In genomic region chr4:58665649-58666048, GRCh38 we compare ENCODE assay signal across 21 cellular contexts.
"Had no signal": no experiment of that assay in that cellular context is flagged by ENCODE, and none has a peak within 500 bp of the region (broad histone marks: within the 10 kb centered on the region; RNA-seq: fewer than 3 reads in every experiment).

No MANE protein-coding gene starts in this region.

- H3K4me3 ChIP-seq: adrenal gland, coronary artery, MG63 had no signal

- DNase-seq: activated CD4-positive, alpha-beta T cell treated with anti-CD3 and anti-CD28 coated beads for 4 hours; activated CD8-positive, alpha-beta memory T cell treated with anti-CD3 and anti-CD28 coated beads, Interleukin-2, amount 50 U/mL, for 4 hours; activated CD8-positive, alpha-beta T cell treated with anti-CD3 and anti-CD28 coated beads for 36 hours; activated naive CD4-positive, alpha-beta T cell treated with anti-CD3 and anti-CD28 coated beads, Interleukin-2, amount 50 U/mL, for 16 hours; activated naive CD8-positive, alpha-beta T cell treated with anti-CD3 and anti-CD28 coated beads, Interleukin-2, amount 10 ng/mL, durations not matched to agents 7 days and 5 days; adrenal gland; aorta; central memory CD4-positive, alpha-beta T cell; KG1; MG63; MV-4-11; NCI-H1930; NCI-H2107; NCI-H345; NCI-H510A; NCI-H526 treated with DMSO at 0.1 percent for 48 hours; RPMI8226; SK-N-SH; T-helper 1 cell; WERI-Rb-1 had no signal

- H3K36me3 ChIP-seq: adrenal gland, MG63, WERI-Rb-1 had no signal

- H3K4me1 ChIP-seq: adrenal gland had no signal

- H3K9ac ChIP-seq: SK-N-SH had no signal

- H3K27me3 ChIP-seq: adrenal gland, MG63 had no signal

- H3K4me2 ChIP-seq: SK-N-SH had no signal

- H3K27ac ChIP-seq: adrenal gland, coronary artery, WERI-Rb-1 had no signal
